ENCODE assay signal across 15 cellular contexts in the genomic region with DNA sequence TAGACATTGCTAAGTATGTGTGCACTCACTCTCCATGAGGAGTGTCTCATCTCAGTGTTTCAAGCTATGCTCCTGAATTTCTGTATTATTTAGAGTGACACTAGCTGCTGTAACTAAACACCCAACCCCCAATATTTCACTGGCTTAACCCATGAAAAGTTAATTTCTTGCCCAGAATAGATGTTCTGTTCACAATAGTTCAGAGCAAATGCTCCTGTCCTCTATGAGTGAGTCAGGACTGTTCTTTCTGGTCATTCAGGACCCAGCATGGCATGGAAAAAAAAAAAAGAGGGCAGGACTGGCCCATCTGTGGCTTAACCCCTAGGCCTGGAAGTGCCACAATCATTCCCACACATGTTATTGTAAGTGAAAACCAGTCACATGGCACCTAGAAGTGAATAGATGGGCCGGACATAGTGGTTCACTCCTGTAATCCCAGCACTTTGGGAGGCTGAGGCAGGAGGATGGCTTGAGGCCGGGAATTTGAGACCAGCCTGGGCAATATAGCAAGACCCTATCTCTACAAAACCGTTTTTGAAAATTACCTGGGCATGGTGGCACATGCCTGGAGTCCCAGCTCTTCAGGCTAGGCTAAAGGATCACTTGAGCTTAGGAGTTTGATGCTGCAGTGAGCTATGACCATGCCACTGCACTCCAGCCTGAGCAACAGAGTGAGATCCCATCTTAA.
DNase-seq lines count a peak whose midpoint lies in the region; ATAC-seq, FAIRE-seq and TF ChIP-seq lines count a peak whose summit lies in the region.
"Had no signal": no experiment of that assay in that cellular context is flagged by ENCODE, and none has a peak within 500 bp of the region (broad histone marks: within the 10 kb centered on the region; RNA-seq: fewer than 3 reads in every experiment).

No MANE protein-coding gene starts in this region.

- RAD21 ChIA-PET in HCT116 (lab: Charles Lee; ENCODE audit: low non-redundant PET in 1 of 2, low total read pairs in 2 of 2, uncharacterized antibody in 2 of 2, unreplicated experiment in 2 of 2), result interaction anchor here in 1 of 2 experiments (0.7 kb wide), 1 partner anchor 793 kb away, joined by 3 read pairs; no protein-coding TSS in a partner anchor

- TF ChIP-seq RAD21 in A549 (conservative IDR thresholded peaks at IDR 0.05 in 1 of 2, IDR thresholded peaks at IDR 0.05 in 1 of 2), result no peak
- TF ChIP-seq RAD21 in HCT116 (IDR thresholded peaks at IDR 0.05; ENCODE audit: low read depth), result no peak

- no TSS peak for BruUV-seq in HCT116 (replicated peaks; lab: Mats Ljungman, UMichigan)

- no peaks in the 10 kb centered on the region for H3K9me2 ChIP-seq in HCT116 (ENCODE audit: insufficient read depth)

- no peak for TF ChIP-seq EP300 in A549 (IDR thresholded peaks at IDR 0.05)

- DNase-seq in A549 (ENCODE audit: low read depth in 1 of 2, low spot score in 1 of 2) (no peak), HCT116 (ENCODE audit: low read depth, low spot score) (no peak), WTC11 (ENCODE audit: low spot score) (no peak), SW480 (ENCODE audit: low spot score) (no peak), NCI-H1436 treated with DMSO at 0.1 percent for 48 hours (lab: John Stamatoyannopoulos, UW) (no peak), AG20443 (ENCODE audit: low spot score) (no peak)
- DNase-seq: CD8-positive, alpha-beta memory T cell; DMS 273 treated with DMSO at 0.1 percent for 48 hours; GOT3; NCI-H1694 treated with DMSO at 0.1 percent for 48 hours; NCI-H69 had no signal

- H3K9me3 ChIP-seq in A549, result no peaks in the 10 kb centered on the region
- H3K9me3 ChIP-seq in HCT116 (ENCODE audit: control insufficient read depth in 1 of 2, insufficient read depth in 1 of 2, low read depth in 1 of 2, low read length in 2 of 2), result no peaks in the 10 kb centered on the region
- H3K9me3 ChIP-seq in neutrophil, result no peaks in the 10 kb centered on the region

- H3K4me1 ChIP-seq in A549 (peaks cover 20% of the 10 kb centered on the region), HCT116 (ENCODE audit: control insufficient read depth in 1 of 2, insufficient read depth in 2 of 2, low read length in 2 of 2) (peaks cover 46 to 78% of the 10 kb centered on the region in 2 experiments), neutrophil (ENCODE audit: control insufficient read depth in 1 of 2, insufficient read depth in 1 of 2, low read depth in 1 of 2, low read length in 1 of 2) (peaks cover 16 to 34% of the 10 kb centered on the region in 2 experiments)

- no peak overlapping the region for H3K4me3 ChIP-seq in A549
- H3K4me3 ChIP-seq in HCT116 (replicated peaks in 1 of 2; ENCODE audit: low read depth in 1 of 2, low read length in 2 of 2), result no peak overlapping the region
- peak overlapping the region in 1 of 2 experiments; percentile 3 for H3K4me3 ChIP-seq in neutrophil (ENCODE audit: low read depth in 1 of 2, low read length in 1 of 2)
- H3K4me3 ChIP-seq: SK-N-MC had no signal

- H3K27me3 ChIP-seq in HCT116 (ENCODE audit: insufficient read depth, low read length) (no peaks in the 10 kb centered on the region), neutrophil (no peaks in the 10 kb centered on the region)

- TF ChIP-seq CTCF in A549 (IDR thresholded peaks at IDR 0.05) (no peak), HCT116 (IDR thresholded peaks at IDR 0.05 in 2 of 3, conservative IDR thresholded peaks at IDR 0.05 in 1 of 3; ENCODE audit: borderline replicate concordance in 1 of 3, insufficient read depth in 1 of 3, low read depth in 2 of 3, low read length in 2 of 3) (no peak), WTC11 (IDR thresholded peaks at IDR 0.05) (no peak), neutrophil (IDR thresholded peaks at IDR 0.05) (no peak)

- H3K27ac ChIP-seq in A549 (peak overlapping the region; percentile 47 to 77; a peak in 5 of 6 replicates), HCT116 (ENCODE audit: low read depth, low read length) (peak overlapping the region; percentile 93), neutrophil (peak overlapping the region; percentile 92)
- H3K27ac ChIP-seq: SK-N-MC had no signal

- POLR2A ChIA-PET in A549 (lab: Yijun Ruan, JAX), result no interaction called here
- POLR2A ChIA-PET in HCT116 (lab: Charles Lee), result interaction anchor here (1.1 to 1.6 kb wide), 7 partner anchors 9 to 516 kb away, joined by 3 to 6 read pairs (median 3); no protein-coding TSS in a partner anchor
- POLR2A ChIA-PET in WTC11 (lab: Charles Lee), result no interaction called here

- H3K36me3 ChIP-seq in HCT116 (ENCODE audit: control insufficient read depth in 1 of 2, insufficient read depth in 2 of 2, low read length in 2 of 2) (no peaks in the 10 kb centered on the region; a peak in 1 of 4 replicates), neutrophil (no peaks in the 10 kb centered on the region)

- H3K4me1 Mint-ChIP-seq in WTC11, result peaks cover 18% of the 10 kb centered on the region
- H3K4me1 Mint-ChIP-seq: CD8-positive, alpha-beta memory T cell had no signal

- H3K4me3 Mint-ChIP-seq in WTC11, result no peak overlapping the region
- H3K4me3 Mint-ChIP-seq: CD8-positive, alpha-beta memory T cell had no signal

- no peaks in the 10 kb centered on the region for H3K27me3 Mint-ChIP-seq in WTC11 (ENCODE audit: low read depth)

- peak overlapping the region; percentile 55 for H3K9ac ChIP-seq in HCT116 (ENCODE audit: low read length)

- H4K20me1 ChIP-seq in HCT116 (ENCODE audit: insufficient read depth), result no peaks in the 10 kb centered on the region

- WGBS in A549 (ENCODE audit: missing lambda C conversion rate), result 75% methylated on average over 3 of the region's 3 CpGs

- FAIRE-seq in A549 (lab: Jason Lieb, UNC), result no peak
- FAIRE-seq: A204.1 had no signal

- H3K36me3 Mint-ChIP-seq in WTC11, result no peaks in the 10 kb centered on the region
- H3K36me3 Mint-ChIP-seq: CD8-positive, alpha-beta memory T cell had no signal

- no peaks in the 10 kb centered on the region for H3K9me3 Mint-ChIP-seq in WTC11
- H3K9me3 Mint-ChIP-seq: CD8-positive, alpha-beta memory T cell had no signal

- H3K79me2 ChIP-seq in HCT116 (ENCODE audit: insufficient read depth, low read length), result peaks cover 7% of the 10 kb centered on the region; the same call in 1 of the 2 replicates

- intact Hi-C loops in HCT116 (cut with micrococcal nuclease), result no loop called here

- ATAC-seq in A549 (no peak), HCT116 (no peak), WTC11 (no peak), HG02623 (IDR thresholded peaks at IDR 0.05; ENCODE audit: unreplicated experiment) (no peak)

- H3K27ac Mint-ChIP-seq in WTC11, result no peak overlapping the region
- H3K27ac Mint-ChIP-seq: CD8-positive, alpha-beta memory T cell had no signal

- H3K4me2 ChIP-seq in A549 (no peak overlapping the region), HCT116 (ENCODE audit: low read length) (peak overlapping the region; percentile 37; the same call in 1 of the 2 replicates)

- TF ChIP-seq POLR2A in A549 (IDR thresholded peaks at IDR 0.05; ENCODE audit: low read length), result no peak
- TF ChIP-seq POLR2A in HCT116 (IDR thresholded peaks at IDR 0.05; ENCODE audit: borderline replicate concordance, extremely low read depth, insufficient read depth, insufficient read length), result no peak

- CTCF ChIA-PET in A549 (lab: Yijun Ruan, JAX) (interaction anchor here (0.9 to 1.5 kb wide), 3 partner anchors 11 to 247 kb away, joined by 3 to 4 read pairs (median 3); no protein-coding TSS in a partner anchor), HCT116 (lab: Charles Lee) (interaction anchor here (0.6 to 1.0 kb wide), 2 partner anchors 471 to 667 kb away, joined by 4 to 6 read pairs; no protein-coding TSS in a partner anchor), WTC11 (lab: Charles Lee) (no interaction called here)

- H2AFZ ChIP-seq in HCT116 (ENCODE audit: low read depth, low read length, poor library complexity, severe bottlenecking), result no peak overlapping the region

TF ChIP-seq in A549, 52 proteins besides CTCF, POLR2A, EP300 and RAD21 (continues in another document):
- TF ChIP-seq NPAS2 (CRISPR knock-in tag; IDR thresholded peaks at IDR 0.05; ENCODE audit: borderline replicate concordance), result no peak
- no peak for TF ChIP-seq CHD4 (IDR thresholded peaks at IDR 0.05; ENCODE audit: borderline replicate concordance)
- no peak for TF ChIP-seq JUNB (IDR thresholded peaks at IDR 0.05)
- no peak for TF ChIP-seq ESRRA (IDR thresholded peaks at IDR 0.05; ENCODE audit: borderline replicate concordance, low read length)
- no peak for TF ChIP-seq RARB (CRISPR knock-in tag; IDR thresholded peaks at IDR 0.05)
- no peak for TF ChIP-seq BHLHE40 (IDR thresholded peaks at IDR 0.05; ENCODE audit: low read depth, low read length)

TF ChIP-seq in HCT116, 20 proteins besides CTCF, POLR2A, EP300 and RAD21:
- TF ChIP-seq SP1 (IDR thresholded peaks at IDR 0.05; ENCODE audit: low read depth) (no peak; the same call in 1 of the 2 replicates), ELF1 (IDR thresholded peaks at IDR 0.05; ENCODE audit: borderline replicate concordance, low read depth) (no peak), ZFX (IDR thresholded peaks at IDR 0.05) (0 out of 2 replicates have a peak, but pooled peaks have one; percentile 14)

TF ChIP-seq in WTC11, 78 proteins besides CTCF, POLR2A, EP300 and RAD21 (continues in another document):
- peak; percentile 70; the same call in 1 of the 2 replicates for TF ChIP-seq ZNF121 (CRISPR knock-in tag; IDR thresholded peaks at IDR 0.05)
- no peak for TF ChIP-seq ZNF263 (CRISPR knock-in tag; IDR thresholded peaks at IDR 0.05; ENCODE audit: low read depth)
- TF ChIP-seq E2F4 (CRISPR knock-in tag; IDR thresholded peaks at IDR 0.05; ENCODE audit: borderline replicate concordance, low read depth), result no peak
